8 cellular contexts compared by ENCODE assay signal in the genomic region with DNA sequence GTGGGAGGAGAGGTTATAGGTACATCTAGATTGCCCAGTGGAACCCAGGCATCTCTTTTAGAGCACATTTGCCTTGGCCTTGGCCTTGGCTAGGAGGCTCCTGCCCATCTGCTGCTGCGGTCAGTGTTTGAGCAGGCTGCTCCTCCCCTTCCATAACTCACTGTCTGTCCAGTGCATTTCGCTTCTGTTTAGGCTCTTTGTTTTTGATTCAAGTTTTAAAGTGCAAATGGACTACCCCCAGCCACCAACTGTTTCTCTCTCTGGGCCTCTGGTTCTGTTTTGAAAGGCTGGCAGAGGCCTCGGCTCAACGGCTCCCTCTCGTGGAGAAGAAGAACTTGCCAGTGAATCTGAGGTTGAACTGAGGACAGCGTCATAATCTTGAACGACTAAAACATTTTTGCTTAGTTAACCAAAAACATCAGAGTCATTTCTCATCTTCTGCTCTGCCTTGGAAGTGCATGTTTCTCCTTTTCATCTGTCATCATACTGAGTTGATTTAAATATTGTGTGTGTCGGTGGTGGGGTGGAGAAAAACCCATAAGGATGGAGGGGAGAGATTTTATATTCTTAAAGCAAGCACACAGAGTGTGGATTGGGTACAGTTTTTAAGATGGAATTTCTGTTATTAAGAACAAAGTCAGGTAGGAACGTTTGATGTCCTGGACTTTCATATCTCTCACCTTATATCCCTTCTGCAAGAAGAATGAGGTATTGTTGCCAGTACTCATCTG.
DNase-seq lines count a peak whose midpoint lies in the region; TF ChIP-seq lines count a peak whose summit lies in the region.

No MANE protein-coding gene starts in this region.

- intact Hi-C loops in posterior vena cava (cut with DNase I), result no loop called here

- no peak overlapping the region for H3K4me3 ChIP-seq in kidney epithelial cell (ENCODE audit: low read depth, low read length)

- H3K36me3 ChIP-seq in kidney epithelial cell (ENCODE audit: control insufficient read depth, insufficient read depth, low read length), result peaks cover 2% of the 10 kb centered on the region

- H3K27me3 ChIP-seq in kidney epithelial cell (ENCODE audit: control insufficient read depth, insufficient read depth, low read length), result no peaks in the 10 kb centered on the region

- TF ChIP-seq CTCF in kidney epithelial cell (IDR thresholded peaks at IDR 0.05; ENCODE audit: insufficient read depth, low read length, poor library complexity, severe bottlenecking), result peak; percentile 97

- peak; percentile 79 for DNase-seq in NCI-H82 (lab: John Stamatoyannopoulos, UW)
- DNase-seq in NCI-H82 treated with DMSO at 0.1 percent for 48 hours (lab: John Stamatoyannopoulos, UW; ENCODE audit: unreplicated experiment), result no peak
- DNase-seq in NCI-H146 (lab: John Stamatoyannopoulos, UW), result peak; percentile 41
- DNase-seq in activated CD4-positive, alpha-beta T cell treated with anti-CD3 and anti-CD28 coated beads for 1 hour, result peak; percentile 47
- peak; percentile 50 for DNase-seq in central memory CD4-positive, alpha-beta T cell
- DNase-seq in kidney epithelial cell (ENCODE audit: low read depth), result no peak
- DNase-seq in stimulated activated CD4-positive, alpha-beta T cell treated with anti-CD3 and anti-CD28 coated beads, Interleukin-2, amount 100 ng/mL, for 4 hours (ENCODE audit: low read depth), result peak; percentile 64
- no peak for DNase-seq in posterior vena cava (ENCODE audit: low spot score)

Comparison
In these comparisons a context has a peak if more than half of its experiments do, and no peak if none do; other contexts are left out.
1. DNase-seq: peak in NCI-H82 (single experiment), NCI-H146 (single experiment), activated CD4-positive, alpha-beta T cell treated with anti-CD3 and anti-CD28 coated beads for 1 hour (single experiment), central memory CD4-positive, alpha-beta T cell (single experiment) and stimulated activated CD4-positive, alpha-beta T cell treated with anti-CD3 and anti-CD28 coated beads, Interleukin-2, amount 100 ng/mL, for 4 hours (single experiment); none in NCI-H82 treated with DMSO at 0.1 percent for 48 hours (single experiment), kidney epithelial cell (single experiment) and posterior vena cava (single experiment).